1 cellular context compared by ENCODE assay signal in the genomic region with DNA sequence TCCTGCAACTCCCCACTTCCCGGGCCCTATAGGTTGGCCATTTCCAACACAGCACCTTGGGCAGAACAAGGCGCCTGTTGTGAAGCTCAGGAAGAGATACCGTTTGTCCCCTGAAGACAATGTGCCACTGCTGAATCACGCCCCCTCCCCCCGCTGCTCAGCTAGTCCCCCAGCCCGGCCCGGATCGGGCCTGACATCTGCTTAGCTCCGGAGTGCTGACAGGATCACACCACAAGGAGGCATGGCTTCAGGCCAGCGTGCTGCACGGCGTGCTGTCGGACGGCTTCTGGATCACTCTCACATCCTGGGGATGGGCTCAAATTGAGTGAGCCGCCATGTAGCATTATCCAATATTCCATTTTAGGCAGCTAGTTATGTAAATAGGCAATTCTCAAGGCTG.
TF ChIP-seq lines count a peak whose summit lies in the region.

No MANE protein-coding gene starts in this region.

TF ChIP-seq in K562, 482 proteins besides CTCF, POLR2A, EP300 and RAD21 (continued from another document):
- TF ChIP-seq HNRNPL (IDR thresholded peaks at IDR 0.05; ENCODE audit: low read depth, low read length) (no peak), KAT2B (IDR thresholded peaks at IDR 0.05; ENCODE audit: low read depth, low read length) (no peak)
